ENCODE assay signal across 11 cellular contexts in genomic region chr16:82603784-82604411, GRCh38. TPM values are rescaled to one million over a fixed set of nuclear protein-coding genes. Genes with fewer than 3 reads are reported as not detected.
DNase-seq lines count a peak whose midpoint lies in the region; ATAC-seq and TF ChIP-seq lines count a peak whose summit lies in the region.
"Had no signal": no experiment of that assay in that cellular context is flagged by ENCODE, and none has a peak within 500 bp of the region (broad histone marks: within the 10 kb centered on the region; RNA-seq: fewer than 3 reads in every experiment).

No MANE protein-coding gene starts in this region.

- no peak overlapping the region for H3K4me3 ChIP-seq in SJSA1
- H3K4me3 ChIP-seq in retinal pigment epithelial cell (ENCODE audit: low read length): no peak overlapping the region
- H3K4me3 ChIP-seq: skin epidermis had no signal

- H3K27me3 ChIP-seq in SJSA1 (replicated peaks): no peaks in the 10 kb centered on the region

- H3K27ac ChIP-seq in SJSA1: no peak overlapping the region
- H3K27ac ChIP-seq: 22Rv1, skin epidermis had no signal

- peak; percentile 52 for DNase-seq in DMS 273 (lab: John Stamatoyannopoulos, UW; ENCODE audit: unreplicated experiment)
- DNase-seq in DMS 273 treated with DMSO at 0.1 percent for 48 hours (lab: John Stamatoyannopoulos, UW): no peak
- peak; percentile 50 to 59 for DNase-seq in SJSA1 (ENCODE audit: low read depth in 1 of 2, low spot score in 2 of 2)
- DNase-seq in Right ventricle myocardium superior: peak; percentile 49
- DNase-seq in retinal pigment epithelial cell (ENCODE audit: low read depth): peak; percentile 16

- intact Hi-C loops in Right ventricle myocardium superior (cut with DNase I): loop anchor here (10.0 kb wide), 2 partner anchors 751 to 841 kb away; no protein-coding TSS in a partner anchor

- peak; percentile 91 for ATAC-seq in Right ventricle myocardium superior (ENCODE audit: poor library complexity)
- ATAC-seq in HG03442 (IDR thresholded peaks at IDR 0.05; ENCODE audit: unreplicated experiment): no peak
- ATAC-seq in HG03097 (IDR thresholded peaks at IDR 0.05; ENCODE audit: low FRiP score, unreplicated experiment): no peak
- ATAC-seq in GM21619 (IDR thresholded peaks at IDR 0.05; ENCODE audit: unreplicated experiment): no peak

- no peaks in the 10 kb centered on the region for H3K36me3 ChIP-seq in SJSA1

- TF ChIP-seq CTCF in retinal pigment epithelial cell (conservative IDR thresholded peaks at IDR 0.05; ENCODE audit: low read depth, low read length): peak; percentile 82

- H3K4me1 ChIP-seq in SJSA1 (replicated peaks): peaks cover 4% of the 10 kb centered on the region; the same call in 1 of the 2 replicates

- 0 out of 2 replicates have a peak, but pooled peaks cover 4% of the 10 kb centered on the region for H3K9me3 ChIP-seq in SJSA1 (replicated peaks)

RNA-seq across cellular contexts. Expression of gene CDH13, which starts 22.9 kb away (rescaled TPM):
- 60.7 and 62.5 TPM in 2 replicates for total RNA-seq in SJSA1 (2014; rRNA removed; shearing (Covaris generic))
- 166 TPM for total RNA-seq in Right ventricle myocardium superior
- total RNA-seq: T-helper 2 cell treated with Interferon-gamma antibody and Interleukin-4, amounts not matched to agents 100 ng/mL and 5 ng/mL, for 36 hours had no signal
